In the genomic region with DNA sequence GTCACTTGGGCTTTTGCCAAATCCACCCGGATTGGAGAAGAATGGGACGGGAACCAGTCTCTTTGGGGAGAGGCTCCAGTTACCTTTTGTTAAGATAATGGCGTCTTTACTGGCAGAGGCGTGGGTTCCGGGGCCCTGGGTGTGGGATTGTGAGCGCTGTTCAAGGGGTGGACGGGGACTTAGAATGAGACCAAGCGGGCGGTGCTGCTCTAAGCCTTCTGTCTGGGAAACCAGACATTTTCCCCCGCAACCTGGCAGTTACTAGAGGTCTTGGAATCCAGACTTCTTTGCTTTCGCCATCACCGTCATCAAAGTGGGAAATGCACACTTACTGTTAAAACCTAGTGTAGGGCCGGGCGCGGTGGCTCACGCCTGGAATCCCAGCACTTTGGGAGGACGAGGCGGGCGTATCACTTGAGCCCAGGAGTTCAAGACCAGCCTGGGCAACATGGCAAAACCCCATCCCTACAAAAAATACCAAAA, we compare ENCODE assay signal across 8 cellular contexts. TPM values are rescaled to one million over a fixed set of nuclear protein-coding genes. Genes with fewer than 3 reads are reported as not detected.
DNase-seq lines count a peak whose midpoint lies in the region; ATAC-seq, FAIRE-seq and TF ChIP-seq lines count a peak whose summit lies in the region.

No MANE protein-coding gene starts in this region.

- FAIRE-seq in GM12891 (lab: Jason Lieb, UNC), result no peak

- peak overlapping the region; percentile 94 for H3K4me3 ChIP-seq in iPS-20b (ENCODE audit: low read length)

- H3K9me3 ChIP-seq in iPS-20b (ENCODE audit: insufficient read depth, low read depth, low read length), result no peaks in the 10 kb centered on the region

- peak overlapping the region; percentile 94; the same call in 1 of the 2 replicates for H3K9ac ChIP-seq in iPS-20b (ENCODE audit: low read depth, low read length)

- ATAC-seq in GM18517 (IDR thresholded peaks at IDR 0.05; ENCODE audit: unreplicated experiment), result peak; percentile 12
- peak; percentile 17 for ATAC-seq in HG03095 (IDR thresholded peaks at IDR 0.05; ENCODE audit: unreplicated experiment)
- ATAC-seq in stimulated activated naive CD8-positive, alpha-beta T cell treated with anti-CD3 and anti-CD28 coated beads, Interleukin-15, Interleukin-2, amounts not matched to agents 100 U/mL and 50 U/mL, for 24 hours, result peak; percentile 22

- no peaks in the 10 kb centered on the region for H3K36me3 ChIP-seq in iPS-20b (ENCODE audit: insufficient read depth, low read depth, low read length)

- H3K27ac ChIP-seq in adipose tissue (ENCODE audit: low read depth, low read length), result peak overlapping the region; percentile 93
- peak overlapping the region; percentile 64 for H3K27ac ChIP-seq in iPS-20b (ENCODE audit: low read length)

- WGBS in adipose tissue, 3 donors, result 2 to 8% (median 2%) methylated on average over 19 of the region's 19 CpGs

- no peaks in the 10 kb centered on the region for H3K27me3 ChIP-seq in iPS-20b (ENCODE audit: insufficient read depth, low read length)

- H3K4me1 ChIP-seq in iPS-20b (ENCODE audit: insufficient read depth, low read length), result peaks cover 28% of the 10 kb centered on the region

- DNase-seq in stimulated activated naive CD8-positive, alpha-beta T cell treated with anti-CD3 and anti-CD28 coated beads, Interleukin-15, Interleukin-2, amounts not matched to agents 100 U/mL and 50 U/mL, for 24 hours, result no peak
- no peak for DNase-seq in DMS 273 treated with DMSO at 0.1 percent for 48 hours (lab: John Stamatoyannopoulos, UW)
- no peak for DNase-seq in GM12891 (ENCODE audit: insufficient read length, low spot score)
- no peak for DNase-seq in activated CD4-positive, alpha-beta T cell treated with anti-CD3 and anti-CD28 coated beads for 48 hours

- no peak for TF ChIP-seq POLR2A in GM12891 (IDR thresholded peaks at IDR 0.05; ENCODE audit: low read depth, low read length)

TF ChIP-seq in GM12891, 5 proteins besides CTCF, POLR2A, EP300 and RAD21:
- no peak for TF ChIP-seq POU2F2 (IDR thresholded peaks at IDR 0.05; ENCODE audit: low read depth, low read length)
- no peak for TF ChIP-seq TAF1 (IDR thresholded peaks at IDR 0.05; ENCODE audit: low read depth, low read length)
- no peak for TF ChIP-seq POLR2AphosphoS5 (IDR thresholded peaks at IDR 0.05; ENCODE audit: low read depth, low read length)

RNA-seq across cellular contexts. Expression of a gene that starts 0.7 kb away (rescaled TPM):
- 10 to 100 TPM; 25.2 to 42.6 (median 39.5) TPM for polyA plus RNA-seq in adipose tissue
- polyA plus RNA-seq in GM12891 (2012; ENCODE audit: low read depth, missing spikeins), result 22.9 TPM

RNA-seq across cellular contexts. Expression of a gene that starts 0.8 kb away (rescaled TPM):
- 10 to 100 TPM; 17.7 to 61.9 (median 19.8) TPM for polyA plus RNA-seq in adipose tissue
- 9.7 TPM for polyA plus RNA-seq in GM12891 (2012; ENCODE audit: low read depth, missing spikeins)

RNA-seq across cellular contexts. Expression of a gene that starts 20.9 kb away (rescaled TPM):
- polyA plus RNA-seq in adipose tissue, result 10 to 100 TPM in 2 of 3 donors, 1 to 10 TPM in 1; 5.4 to 13.7 (median 13.0) TPM
- polyA plus RNA-seq in GM12891 (2012; ENCODE audit: low read depth, missing spikeins), result 4.1 TPM

RNA-seq across cellular contexts. Expression of a gene that starts 38.9 kb away (rescaled TPM):
- polyA plus RNA-seq in adipose tissue, result 1 to 10 TPM; 2.5 to 5.5 (median 3.8) TPM
- polyA plus RNA-seq in GM12891 (2012; ENCODE audit: low read depth, missing spikeins), result 8.6 TPM

RNA-seq across cellular contexts. Expression of a gene that starts 47.4 kb away (rescaled TPM):
- 1 to 10 TPM in 1 of 3 donors, under 1 TPM in 2; 0.34 to 1.2 (median 0.59) TPM for polyA plus RNA-seq in adipose tissue
- polyA plus RNA-seq in GM12891 (2012; ENCODE audit: low read depth, missing spikeins), result 0.01 TPM
